In the genomic region with DNA sequence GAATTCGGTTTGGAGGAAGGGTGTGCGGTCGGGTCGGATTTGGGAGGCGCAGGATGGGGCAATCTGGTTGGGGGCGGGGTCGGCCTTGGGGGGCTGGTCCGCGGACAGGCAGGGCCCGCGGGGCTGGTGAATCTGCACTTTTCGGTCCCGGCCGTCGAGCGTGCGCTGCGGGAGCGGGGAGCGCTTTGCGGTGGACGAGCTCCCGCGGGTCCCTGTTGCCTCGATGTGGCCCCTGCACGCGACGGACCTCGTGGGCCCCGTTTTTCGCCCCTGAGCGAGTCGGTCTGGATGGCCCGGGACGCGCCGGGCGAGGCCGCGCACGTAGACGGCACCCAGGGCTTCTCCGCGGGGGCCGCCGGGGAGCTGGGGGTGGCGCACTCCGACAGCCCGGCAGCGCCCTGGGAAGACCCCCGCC, we compare ENCODE assay signal across 7 cellular contexts. TPM values are rescaled to one million over a fixed set of nuclear protein-coding genes. Genes with fewer than 3 reads are reported as not detected.
A peak's percentile ranks its signal among the peaks of the same experiment; 100 is the strongest.
DNase-seq lines count a peak whose midpoint lies in the region; ATAC-seq and TF ChIP-seq lines count a peak whose summit lies in the region.

No MANE protein-coding gene starts in this region.

- peak overlapping the region; percentile 98 for H3K27ac ChIP-seq in parathyroid adenoma

- peaks cover 12% of the 10 kb centered on the region for H3K36me3 Mint-ChIP-seq in IgD-negative memory B cell

- no peaks in the 10 kb centered on the region for H3K36me3 ChIP-seq in parathyroid adenoma (ENCODE audit: control insufficient read depth, insufficient read depth, low read length)

- H3K27ac Mint-ChIP-seq in IgD-negative memory B cell, result peak overlapping the region; percentile 93 to 100 (median 98)

- ATAC-seq in GM19328 (IDR thresholded peaks at IDR 0.05; ENCODE audit: unreplicated experiment), result no peak
- no peak for ATAC-seq in HG03442 (IDR thresholded peaks at IDR 0.05; ENCODE audit: unreplicated experiment)

- H3K27me3 Mint-ChIP-seq in IgD-negative memory B cell, result no peaks in the 10 kb centered on the region

- DNase-seq in activated CD8-positive, alpha-beta memory T cell treated with anti-CD3 and anti-CD28 coated beads, Interleukin-2, amount 50 U/mL, for 4 hours, result peak; percentile 48
- peak; percentile 34 for DNase-seq in fibroblast of villous mesenchyme (ENCODE audit: low read depth)
- DNase-seq in NCI-H82 treated with DMSO at 0.1 percent for 48 hours (lab: John Stamatoyannopoulos, UW; ENCODE audit: unreplicated experiment), result no peak

- no peaks in the 10 kb centered on the region for H3K9me3 ChIP-seq in parathyroid adenoma (ENCODE audit: control insufficient read depth, low read length)

- H3K79me2 ChIP-seq in parathyroid adenoma, result peaks cover 29% of the 10 kb centered on the region

- no peak for TF ChIP-seq CTCF in fibroblast of villous mesenchyme (IDR thresholded peaks at IDR 0.05; ENCODE audit: insufficient read depth, low read depth, low read length)
- no peak for TF ChIP-seq CTCF in parathyroid adenoma (IDR thresholded peaks at IDR 0.05)

- no peaks in the 10 kb centered on the region for H3K9me3 Mint-ChIP-seq in IgD-negative memory B cell

- H3K4me3 ChIP-seq in fibroblast of villous mesenchyme (ENCODE audit: low read depth, low read length), result peak overlapping the region; percentile 99
- peak overlapping the region; percentile 81 for H3K4me3 ChIP-seq in parathyroid adenoma (ENCODE audit: low read depth, low read length)

- peak overlapping the region; percentile 99 for H3K9ac ChIP-seq in parathyroid adenoma

- H2AFZ ChIP-seq in parathyroid adenoma, result no peak overlapping the region

- H3K4me3 Mint-ChIP-seq in IgD-negative memory B cell, result peak overlapping the region; percentile 91 to 99 (median 98)

- H3K4me2 ChIP-seq in parathyroid adenoma (ENCODE audit: low read length), result peak overlapping the region; percentile 86

- H3K4me1 ChIP-seq in parathyroid adenoma, result peaks cover 16% of the 10 kb centered on the region

- no peaks in the 10 kb centered on the region for H3K27me3 ChIP-seq in parathyroid adenoma (ENCODE audit: control insufficient read depth, insufficient read depth, low read length)

- H3K4me1 Mint-ChIP-seq in IgD-negative memory B cell, result peaks cover 30 to 39% (median 38%) of the 10 kb centered on the region in 3 donors

RNA-seq across cellular contexts. Expression of gene PEAK3, which starts 11.8 kb away (rescaled TPM):
- 0.26 TPM for polyA plus RNA-seq in IgD-negative memory B cell
- total RNA-seq in fibroblast of villous mesenchyme, result under 0.01 TPM in 1 of 2 replicates, not detected in the other

RNA-seq across cellular contexts. Expression of gene JSRP1, which starts 13.9 kb away (rescaled TPM):
- polyA plus RNA-seq in IgD-negative memory B cell, result 4.3 TPM
- 0.43 TPM in 1 of 2 replicates, not detected in the other for total RNA-seq in fibroblast of villous mesenchyme

RNA-seq across cellular contexts. Expression of gene AMH, which starts 21.0 kb away (rescaled TPM):
- 0.15 TPM for polyA plus RNA-seq in IgD-negative memory B cell
- 0.32 and 1.3 TPM in 2 replicates for total RNA-seq in fibroblast of villous mesenchyme

RNA-seq across cellular contexts. Expression of gene SF3A2, which starts 33.5 kb away (rescaled TPM):
- polyA plus RNA-seq in IgD-negative memory B cell, result 37.8 TPM
- total RNA-seq in fibroblast of villous mesenchyme, result 24.6 and 25.1 TPM in 2 replicates

RNA-seq across cellular contexts. Expression of gene PLEKHJ1, which starts 34.0 kb away (rescaled TPM):
- 163 TPM for polyA plus RNA-seq in IgD-negative memory B cell
- total RNA-seq in fibroblast of villous mesenchyme, result 43.6 and 46.4 TPM in 2 replicates
